Comparison of ENCODE assay signal across 16 cellular contexts in genomic region chr15:80669599-80670273, GRCh38. TPM values are rescaled to one million over a fixed set of nuclear protein-coding genes. Genes with fewer than 3 reads are reported as not detected.
DNase-seq lines count a peak whose midpoint lies in the region; ATAC-seq and TF ChIP-seq lines count a peak whose summit lies in the region.
"Had no signal": no experiment of that assay in that cellular context is flagged by ENCODE, and none has a peak within 500 bp of the region (broad histone marks: within the 10 kb centered on the region; RNA-seq: fewer than 3 reads in every experiment).

No MANE protein-coding gene starts in this region.

- H3K4me3 ChIP-seq in transverse colon = no peak overlapping the region
- H3K4me3 ChIP-seq: body of pancreas, SJSA1 had no signal

- peak; percentile 14 for DNase-seq in DMS53 treated with DMSO at 0.1 percent for 48 hours (lab: John Stamatoyannopoulos, UW; ENCODE audit: unreplicated experiment)
- DNase-seq in RKO (ENCODE audit: low spot score) = peak; percentile 33
- peak in 1 of 2 donors; percentile 34 for DNase-seq in foreskin keratinocyte
- no peak for DNase-seq in RWPE1 (ENCODE audit: low spot score)
- no peak for DNase-seq in NCI-H1048 (lab: John Stamatoyannopoulos, UW)
- DNase-seq in transverse colon = no peak
- DNase-seq: activated CD8-positive, alpha-beta T cell treated with anti-CD3 and anti-CD28 coated beads, Interleukin-2, amount 10 ng/mL, durations not matched to agents 7 days and 5 days; activated effector memory CD4-positive, alpha-beta T cell treated with anti-CD3 and anti-CD28 coated beads, Interleukin-2, amount 50 U/mL, for 16 hours; body of pancreas; NCI-H2029; NCI-H82; substantia nigra had no signal

- POLR2A ChIA-PET in RWPE1 (lab: Yijun Ruan, JAX; ENCODE audit: low non-redundant PET) = no interaction called here

- H3K27me3 ChIP-seq in foreskin keratinocyte = no peaks in the 10 kb centered on the region
- no peaks in the 10 kb centered on the region for H3K27me3 ChIP-seq in transverse colon
- H3K27me3 ChIP-seq: body of pancreas, SJSA1 had no signal

- intact Hi-C loops in transverse colon (cut with DNase I; ENCODE audit: low total_unique reads) = no loop called here

- in situ Hi-C loops in transverse colon (cut with MboI; ENCODE audit: low pct_ligation_motif_present in 1 of 4, low pct_unique_long_range_greater_than_20kb in 1 of 4, low sequenced_read_pairs in 3 of 4) = no loop called here

- TF ChIP-seq POLR2A in transverse colon (IDR thresholded peaks at IDR 0.05) = no peak

- no peak for TF ChIP-seq EP300 in transverse colon (IDR thresholded peaks at IDR 0.05; ENCODE audit: low read depth)

- TF ChIP-seq CTCF in foreskin keratinocyte (conservative IDR thresholded peaks at IDR 0.05) (no peak), RWPE1 (conservative IDR thresholded peaks at IDR 0.05; ENCODE audit: low read depth) (no peak), transverse colon (IDR thresholded peaks at IDR 0.05) (no peak)

- ATAC-seq in HG02678 (IDR thresholded peaks at IDR 0.05; ENCODE audit: unreplicated experiment) (peak; percentile 52), foreskin keratinocyte (peak; percentile 60), HG03039 (IDR thresholded peaks at IDR 0.05; ENCODE audit: unreplicated experiment) (no peak)
- ATAC-seq: activated CD8-positive, alpha-beta T cell treated with anti-CD3 and anti-CD28 coated beads, Interleukin-2, amount 10 ng/mL, durations not matched to agents 7 days and 5 days; body of pancreas had no signal

- no peaks in the 10 kb centered on the region for H3K36me3 ChIP-seq in transverse colon
- H3K36me3 ChIP-seq: SJSA1 had no signal

- CTCF ChIA-PET in RWPE1 (lab: Yijun Ruan, JAX) = interaction anchor here (0.7 to 0.9 kb wide), 2 partner anchors 10 to 101 kb away, joined by 5 to 10 read pairs; no protein-coding TSS in a partner anchor

- H3K27ac ChIP-seq in foreskin keratinocyte = no peak overlapping the region
- H3K27ac ChIP-seq in RWPE1 = no peak overlapping the region
- no peak overlapping the region for H3K27ac ChIP-seq in transverse colon
- H3K27ac ChIP-seq: body of pancreas, parathyroid adenoma, SJSA1 had no signal

- no peaks in the 10 kb centered on the region for H3K9me3 ChIP-seq in transverse colon
- H3K9me3 ChIP-seq: body of pancreas, SJSA1 had no signal

- peaks cover 3% of the 10 kb centered on the region for H3K4me1 ChIP-seq in foreskin keratinocyte
- peaks cover 0 to 6% (median 2%) of the 10 kb centered on the region in 4 donors for H3K4me1 ChIP-seq in transverse colon
- H3K4me1 ChIP-seq: body of pancreas, parathyroid adenoma, SJSA1 had no signal

- 66 to 75% methylated on average over 2 of the region's 2 CpGs for WGBS in transverse colon (ENCODE audit: low coverage in 1 of 2), 2 donors

RNA-seq across cellular contexts. Expression of gene ABHD17C, which starts 25.4 kb away (rescaled TPM):
- total RNA-seq in foreskin keratinocyte = 18.6 and 24.8 TPM in 2 replicates
- 12.8 and 19.7 TPM in 2 replicates for polyA plus RNA-seq in foreskin keratinocyte
- 10 to 100 TPM; 41.0 to 96.0 (median 72.5) TPM for total RNA-seq in transverse colon

Comparison
In these comparisons a context has a peak if more than half of its experiments do, and no peak if none do; other contexts are left out.
1. DNase-seq: peak in DMS53 treated with DMSO at 0.1 percent for 48 hours (single experiment) and RKO (single experiment); none in RWPE1 (single experiment), NCI-H1048 (single experiment) and transverse colon (single experiment).